11 cellular contexts compared by ENCODE assay signal in the genomic region with DNA sequence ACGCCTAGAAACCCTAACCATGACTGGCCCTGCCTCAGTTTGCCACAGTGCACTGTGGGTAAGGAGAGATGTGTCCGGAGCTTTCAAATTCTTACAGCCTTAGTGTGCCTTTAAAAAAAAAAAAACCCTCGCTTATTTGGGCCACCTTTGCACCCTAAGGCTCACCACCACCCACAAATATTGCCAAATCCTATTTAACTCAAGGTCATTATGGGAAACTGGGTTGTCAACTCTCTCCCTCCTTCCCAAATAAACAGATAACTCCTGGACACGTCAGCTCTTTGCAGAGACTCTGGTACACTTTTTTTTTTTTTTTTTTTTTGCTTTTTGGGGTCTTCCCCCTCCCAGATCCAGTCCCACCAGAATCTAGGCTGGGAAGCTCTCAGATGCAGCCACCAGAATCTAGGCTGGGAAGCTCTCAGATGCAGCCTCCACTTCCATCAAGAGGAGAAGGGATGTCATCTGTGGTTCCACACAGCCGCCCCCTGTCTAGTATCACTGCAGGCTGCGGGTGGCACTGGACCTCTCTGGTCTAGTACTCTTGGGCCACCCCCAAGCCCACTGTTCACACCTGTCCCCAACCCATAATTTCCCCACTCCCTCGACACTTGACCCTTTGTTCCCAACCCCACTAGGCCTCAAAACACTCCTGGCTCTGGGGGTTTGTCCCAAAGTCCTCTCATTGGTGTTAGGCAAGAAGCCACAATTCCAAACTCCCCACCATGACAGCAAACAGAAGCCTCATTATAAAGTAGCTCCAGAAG. TPM values are rescaled to one million over a fixed set of nuclear protein-coding genes. Genes with fewer than 3 reads are reported as not detected.
DNase-seq lines count a peak whose midpoint lies in the region; ATAC-seq, FAIRE-seq and TF ChIP-seq lines count a peak whose summit lies in the region.
"Had no signal": no experiment of that assay in that cellular context is flagged by ENCODE, and none has a peak within 500 bp of the region (broad histone marks: within the 10 kb centered on the region; RNA-seq: fewer than 3 reads in every experiment).

No MANE protein-coding gene starts in this region.

- peak; percentile 6 for DNase-seq in GM10266 (ENCODE audit: extremely low spot score)
- DNase-seq in activated T-helper 1 cell treated with anti-CD3 and anti-CD28 coated beads, Interleukin-12 subunit alpha, Interleukin-12 subunit beta, Interleukin-2, Interleukin-4 antibody, amounts not matched to agents 30 ng/mL and 10 ng/mL and 1 ng/mL, durations not matched to agents 14 hours and 24 hours and 36 hours (ENCODE audit: low spot score), result no peak
- DNase-seq in hepatocyte (ENCODE audit: low spot score), result no peak
- DNase-seq in small intestine, result peak; percentile 40
- no peak for DNase-seq in NCI-H82 treated with DMSO at 0.1 percent for 48 hours (lab: John Stamatoyannopoulos, UW; ENCODE audit: unreplicated experiment)
- DNase-seq: aorta, mesendoderm, SIG-M5 had no signal

- no peak for FAIRE-seq in small intestine (lab: Jason Lieb, UNC)

- H3K79me2 ChIP-seq in hepatocyte, result peaks cover 76% of the 10 kb centered on the region

- no peak overlapping the region for H2AFZ ChIP-seq in hepatocyte

- H3K4me1 Mint-ChIP-seq in activated T-helper 1 cell treated with anti-CD3 and anti-CD28 coated beads, Interleukin-12 subunit alpha, Interleukin-12 subunit beta, Interleukin-2, Interleukin-4 antibody, amounts not matched to agents 30 ng/mL and 10 ng/mL and 1 ng/mL, durations not matched to agents 14 hours and 24 hours and 36 hours (ENCODE audit: low read depth), result peaks cover 79% of the 10 kb centered on the region

- peaks cover 10% of the 10 kb centered on the region for H4K20me1 ChIP-seq in hepatocyte (ENCODE audit: insufficient read depth, poor library complexity, severe bottlenecking)

- no peak for TF ChIP-seq POLR2A in GM18505 (IDR thresholded peaks at IDR 0.05; ENCODE audit: borderline replicate concordance, extremely low read depth, insufficient read depth, insufficient read length)

- intact Hi-C loops in activated T-helper 1 cell treated with anti-CD3 and anti-CD28 coated beads, Interleukin-12 subunit alpha, Interleukin-12 subunit beta, Interleukin-2, Interleukin-4 antibody, amounts not matched to agents 30 ng/mL and 10 ng/mL and 1 ng/mL, durations not matched to agents 14 hours and 24 hours and 36 hours (cut with micrococcal nuclease), result loop anchor here (1.0 to 5.0 kb wide), 2 partner anchors 229 to 807 kb away; a partner anchor contains a TSS

- peak overlapping the region; percentile 62 for H3K4me3 ChIP-seq in hepatocyte
- H3K4me3 ChIP-seq in small intestine (ENCODE audit: low read depth in 1 of 2, low read length in 2 of 2), result peak overlapping the region in 1 of 2 donors; percentile 70

- H3K27ac ChIP-seq in hepatocyte (peak overlapping the region; percentile 97), small intestine (ENCODE audit: low read depth in 1 of 2, low read length in 1 of 2) (peak overlapping the region; percentile 95 to 97)

- H3K36me3 ChIP-seq in hepatocyte (replicated peaks; ENCODE audit: insufficient read depth, low read depth) (peaks cover 3% of the 10 kb centered on the region), small intestine (ENCODE audit: control insufficient read depth in 2 of 2, insufficient read depth in 2 of 2, low read length in 2 of 2) (no peaks in the 10 kb centered on the region)

- H3K4me2 ChIP-seq in hepatocyte, result peak overlapping the region; percentile 85

- H3K9me2 ChIP-seq in hepatocyte (replicated peaks; ENCODE audit: insufficient read depth), result no peaks in the 10 kb centered on the region

- H3K27ac Mint-ChIP-seq in activated T-helper 1 cell treated with anti-CD3 and anti-CD28 coated beads, Interleukin-12 subunit alpha, Interleukin-12 subunit beta, Interleukin-2, Interleukin-4 antibody, amounts not matched to agents 30 ng/mL and 10 ng/mL and 1 ng/mL, durations not matched to agents 14 hours and 24 hours and 36 hours, result peak overlapping the region; percentile 64

- TF ChIP-seq CTCF in GM10266 (IDR thresholded peaks at IDR 0.05; ENCODE audit: control insufficient read depth, insufficient read depth, low read depth, missing control alignments) (no peak), hepatocyte (IDR thresholded peaks at IDR 0.05; ENCODE audit: poor library complexity) (no peak)

- H3K4me3 Mint-ChIP-seq in activated T-helper 1 cell treated with anti-CD3 and anti-CD28 coated beads, Interleukin-12 subunit alpha, Interleukin-12 subunit beta, Interleukin-2, Interleukin-4 antibody, amounts not matched to agents 30 ng/mL and 10 ng/mL and 1 ng/mL, durations not matched to agents 14 hours and 24 hours and 36 hours, result peak overlapping the region; percentile 97

- no peaks in the 10 kb centered on the region for H3K27me3 Mint-ChIP-seq in activated T-helper 1 cell treated with anti-CD3 and anti-CD28 coated beads, Interleukin-12 subunit alpha, Interleukin-12 subunit beta, Interleukin-2, Interleukin-4 antibody, amounts not matched to agents 30 ng/mL and 10 ng/mL and 1 ng/mL, durations not matched to agents 14 hours and 24 hours and 36 hours (ENCODE audit: insufficient read depth)

- H3K4me1 ChIP-seq in hepatocyte (ENCODE audit: insufficient read depth) (peaks cover 37% of the 10 kb centered on the region), small intestine (ENCODE audit: control insufficient read depth in 2 of 2, insufficient read depth in 1 of 2, low read depth in 1 of 2, low read length in 1 of 2) (peaks cover 4% of the 10 kb centered on the region in 2 donors)

- peaks cover 47% of the 10 kb centered on the region for H3K36me3 Mint-ChIP-seq in activated T-helper 1 cell treated with anti-CD3 and anti-CD28 coated beads, Interleukin-12 subunit alpha, Interleukin-12 subunit beta, Interleukin-2, Interleukin-4 antibody, amounts not matched to agents 30 ng/mL and 10 ng/mL and 1 ng/mL, durations not matched to agents 14 hours and 24 hours and 36 hours (ENCODE audit: low read depth)

- no peaks in the 10 kb centered on the region for H3K9me3 Mint-ChIP-seq in activated T-helper 1 cell treated with anti-CD3 and anti-CD28 coated beads, Interleukin-12 subunit alpha, Interleukin-12 subunit beta, Interleukin-2, Interleukin-4 antibody, amounts not matched to agents 30 ng/mL and 10 ng/mL and 1 ng/mL, durations not matched to agents 14 hours and 24 hours and 36 hours

- H3K9me3 ChIP-seq in hepatocyte (ENCODE audit: low read depth), result no peaks in the 10 kb centered on the region
- H3K9me3 ChIP-seq in small intestine (ENCODE audit: control insufficient read depth, low read depth), result no peaks in the 10 kb centered on the region

- H3K27me3 ChIP-seq in hepatocyte, result no peaks in the 10 kb centered on the region
- H3K27me3 ChIP-seq in small intestine (ENCODE audit: control insufficient read depth in 2 of 2, insufficient read depth in 2 of 2, low read length in 2 of 2), result no peaks in the 10 kb centered on the region

- 69% methylated on average over 7 of the region's 7 CpGs for WGBS in hepatocyte (ENCODE audit: low lambda C conversion rate, missing lambda C conversion rate)
- WGBS in small intestine, 3 donors, result 23 to 62% (median 40%) methylated on average over 7 of the region's 7 CpGs

- no peak for ATAC-seq in GM18505 (IDR thresholded peaks at IDR 0.05; ENCODE audit: unreplicated experiment)
- ATAC-seq in GM19351 (IDR thresholded peaks at IDR 0.05; ENCODE audit: unreplicated experiment), result no peak
- ATAC-seq in GM21367 (IDR thresholded peaks at IDR 0.05; ENCODE audit: unreplicated experiment), result no peak

RNA-seq across cellular contexts. Expression of a gene that starts 3.4 kb away (rescaled TPM):
- total RNA-seq in activated T-helper 1 cell treated with anti-CD3 and anti-CD28 coated beads, Interleukin-12 subunit alpha, Interleukin-12 subunit beta, Interleukin-2, Interleukin-4 antibody, amounts not matched to agents 30 ng/mL and 10 ng/mL and 1 ng/mL, durations not matched to agents 14 hours and 24 hours and 36 hours, result 109 and 111 TPM in 2 replicates
- total RNA-seq in hepatocyte, result 98.9 and 103 TPM in 2 replicates
- polyA plus RNA-seq in hepatocyte, result 75.9 and 84.1 TPM in 2 replicates
- 10 to 100 TPM; 56.0 to 87.0 (median 71.1) TPM for polyA plus RNA-seq in small intestine

RNA-seq across cellular contexts. Expression of a gene that starts 29.3 kb away (rescaled TPM):
- not detected in 2 replicates for total RNA-seq in activated T-helper 1 cell treated with anti-CD3 and anti-CD28 coated beads, Interleukin-12 subunit alpha, Interleukin-12 subunit beta, Interleukin-2, Interleukin-4 antibody, amounts not matched to agents 30 ng/mL and 10 ng/mL and 1 ng/mL, durations not matched to agents 14 hours and 24 hours and 36 hours
- 0.20 TPM in 1 of 2 replicates, not detected in the other for total RNA-seq in hepatocyte
- polyA plus RNA-seq in hepatocyte (not detected in 2 replicates), small intestine (not detected)
- total RNA-seq: aorta had no signal
- polyA plus RNA-seq: aorta had no signal

Comparison
In these comparisons a context has a peak if more than half of its experiments do, and no peak if none do; other contexts are left out.
1. DNase-seq: peak in GM10266 (single experiment) and small intestine (single experiment); none in activated T-helper 1 cell treated with anti-CD3 and anti-CD28 coated beads, Interleukin-12 subunit alpha, Interleukin-12 subunit beta, Interleukin-2, Interleukin-4 antibody, amounts not matched to agents 30 ng/mL and 10 ng/mL and 1 ng/mL, durations not matched to agents 14 hours and 24 hours and 36 hours (single experiment), hepatocyte (single experiment) and NCI-H82 treated with DMSO at 0.1 percent for 48 hours (single experiment).